ENCODE assay signal across 13 cellular contexts in the genomic region with DNA sequence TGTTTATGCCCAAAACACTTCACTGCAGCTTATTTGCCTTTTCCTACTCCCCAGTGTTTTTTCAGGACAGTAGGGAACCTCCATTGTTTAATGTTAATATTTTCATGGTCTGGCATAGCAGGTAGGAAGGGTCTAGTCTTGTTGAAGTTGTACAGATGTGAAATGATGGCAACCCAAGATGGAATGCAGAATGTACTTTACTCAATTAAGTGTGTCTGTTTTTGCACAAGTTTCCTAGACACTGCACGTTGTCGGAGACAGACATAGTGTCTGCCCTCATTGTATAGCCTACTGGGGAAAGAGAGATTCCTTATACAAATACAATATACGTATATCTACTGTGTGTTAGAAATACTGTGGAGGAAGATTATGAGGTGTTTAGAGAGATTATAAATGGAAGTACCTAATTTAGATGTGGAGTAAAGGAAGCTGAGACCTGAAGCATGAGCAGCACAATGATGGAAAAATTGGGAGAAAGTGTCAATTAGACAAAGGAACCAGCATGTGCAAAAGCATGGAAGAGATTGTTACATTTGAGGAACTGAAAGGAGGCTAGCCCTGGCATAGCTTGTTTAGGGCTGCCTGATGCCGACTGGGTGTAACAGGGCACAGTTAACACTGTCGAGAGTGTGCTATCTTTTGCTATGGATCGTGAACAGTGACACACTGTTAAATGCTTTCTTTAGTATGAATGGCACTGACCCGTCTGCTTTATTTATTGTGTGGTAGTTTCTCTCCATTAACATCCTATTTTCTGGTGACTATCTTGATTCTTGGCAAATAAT. TPM values are rescaled to one million over a fixed set of nuclear protein-coding genes. Genes with fewer than 3 reads are reported as not detected.
A peak's percentile ranks its signal among the peaks of the same experiment; 100 is the strongest.
DNase-seq lines count a peak whose midpoint lies in the region; ATAC-seq and TF ChIP-seq lines count a peak whose summit lies in the region.
"Had no signal": no experiment of that assay in that cellular context is flagged by ENCODE, and none has a peak within 500 bp of the region (broad histone marks: within the 10 kb centered on the region; RNA-seq: fewer than 3 reads in every experiment).

No MANE protein-coding gene starts in this region.

- POLR2A ChIA-PET in RWPE1 (lab: Yijun Ruan, JAX; ENCODE audit: low non-redundant PET), result no interaction called here

- CTCF ChIA-PET in RWPE1 (lab: Yijun Ruan, JAX), result interaction anchor here (0.7 kb wide), 1 partner anchor 14 kb away, joined by 3 read pairs; no protein-coding TSS in a partner anchor

- H3K36me3 Mint-ChIP-seq in chondrocyte (ENCODE audit: low read depth), result peaks cover 25% of the 10 kb centered on the region
- H3K36me3 Mint-ChIP-seq in stimulated activated naive B cell treated with anti-CD40 and anti-IgM and Interleukin-4, amounts not matched to agents 10 μg/mL and 1 μg/mL and 100 μg/mL, for 72 hours, result peaks cover 27 to 29% of the 10 kb centered on the region in 2 donors

- H3K4me1 Mint-ChIP-seq in chondrocyte (ENCODE audit: low read depth), result peaks cover 70% of the 10 kb centered on the region
- H3K4me1 Mint-ChIP-seq in stimulated activated naive B cell treated with anti-CD40 and anti-IgM and Interleukin-4, amounts not matched to agents 10 μg/mL and 1 μg/mL and 100 μg/mL, for 72 hours, result peaks cover 10 to 23% of the 10 kb centered on the region in 2 donors

- H3K27ac ChIP-seq in RWPE1, result no peak overlapping the region
- H3K27ac ChIP-seq: brain microvascular endothelial cell, pancreas had no signal

- TF ChIP-seq CTCF in chondrocyte (IDR thresholded peaks at IDR 0.05) (no peak), RWPE1 (conservative IDR thresholded peaks at IDR 0.05; ENCODE audit: low read depth) (no peak)

- ATAC-seq in GM18909 (IDR thresholded peaks at IDR 0.05; ENCODE audit: poor library complexity, unreplicated experiment) (peak; percentile 54), HG03442 (IDR thresholded peaks at IDR 0.05; ENCODE audit: unreplicated experiment) (peak; percentile 50)
- ATAC-seq in stimulated activated naive B cell treated with anti-CD40 and anti-IgM and Interleukin-4, amounts not matched to agents 10 μg/mL and 1 μg/mL and 100 μg/mL, for 72 hours (replicated peaks), result peak; percentile 49 to 51
- ATAC-seq: CD8-positive, alpha-beta T cell had no signal

- H3K27ac Mint-ChIP-seq in chondrocyte (ENCODE audit: unreplicated experiment), result peak overlapping the region; percentile 23
- no peak overlapping the region for H3K27ac Mint-ChIP-seq in stimulated activated naive B cell treated with anti-CD40 and anti-IgM and Interleukin-4, amounts not matched to agents 10 μg/mL and 1 μg/mL and 100 μg/mL, for 72 hours
- H3K27ac Mint-ChIP-seq: CD8-positive, alpha-beta T cell had no signal

- no peak overlapping the region for H3K4me3 Mint-ChIP-seq in chondrocyte (ENCODE audit: unreplicated experiment)
- H3K4me3 Mint-ChIP-seq in stimulated activated naive B cell treated with anti-CD40 and anti-IgM and Interleukin-4, amounts not matched to agents 10 μg/mL and 1 μg/mL and 100 μg/mL, for 72 hours, result no peak overlapping the region
- H3K4me3 Mint-ChIP-seq: CD8-positive, alpha-beta T cell had no signal

- H3K27me3 Mint-ChIP-seq in chondrocyte (ENCODE audit: low read depth), result no peaks in the 10 kb centered on the region
- no peaks in the 10 kb centered on the region for H3K27me3 Mint-ChIP-seq in stimulated activated naive B cell treated with anti-CD40 and anti-IgM and Interleukin-4, amounts not matched to agents 10 μg/mL and 1 μg/mL and 100 μg/mL, for 72 hours

- DNase-seq in chondrocyte (ENCODE audit: low spot score) (no peak), RWPE1 (ENCODE audit: low spot score) (no peak), NCI-H82 (lab: John Stamatoyannopoulos, UW) (no peak), NCI-H2081 treated with DMSO at 0.1 percent for 48 hours (lab: John Stamatoyannopoulos, UW) (no peak)
- no peak for DNase-seq in stimulated activated naive B cell treated with anti-CD40 and anti-IgM and Interleukin-4, amounts not matched to agents 10 μg/mL and 1 μg/mL and 100 μg/mL, for 72 hours
- DNase-seq in activated CD8-positive, alpha-beta memory T cell treated with anti-CD3 and anti-CD28 coated beads, Interleukin-2, amount 50 U/mL, for 48 hours, result no peak
- DNase-seq: brain microvascular endothelial cell; CD8-positive, alpha-beta T cell; kidney glomerular epithelial cell; pancreas; T1000 had no signal

- no peaks in the 10 kb centered on the region for H3K9me3 Mint-ChIP-seq in chondrocyte (ENCODE audit: low read depth)
- H3K9me3 Mint-ChIP-seq in stimulated activated naive B cell treated with anti-CD40 and anti-IgM and Interleukin-4, amounts not matched to agents 10 μg/mL and 1 μg/mL and 100 μg/mL, for 72 hours, result no peaks in the 10 kb centered on the region
- H3K9me3 Mint-ChIP-seq: CD8-positive, alpha-beta T cell had no signal

RNA-seq across cellular contexts. Expression of a gene that starts 18.4 kb away (rescaled TPM):
- 35.4 to 47.0 TPM (median 38.7 TPM) in 3 replicates for total RNA-seq in chondrocyte
